20 cellular contexts compared by ENCODE assay signal in the genomic region with DNA sequence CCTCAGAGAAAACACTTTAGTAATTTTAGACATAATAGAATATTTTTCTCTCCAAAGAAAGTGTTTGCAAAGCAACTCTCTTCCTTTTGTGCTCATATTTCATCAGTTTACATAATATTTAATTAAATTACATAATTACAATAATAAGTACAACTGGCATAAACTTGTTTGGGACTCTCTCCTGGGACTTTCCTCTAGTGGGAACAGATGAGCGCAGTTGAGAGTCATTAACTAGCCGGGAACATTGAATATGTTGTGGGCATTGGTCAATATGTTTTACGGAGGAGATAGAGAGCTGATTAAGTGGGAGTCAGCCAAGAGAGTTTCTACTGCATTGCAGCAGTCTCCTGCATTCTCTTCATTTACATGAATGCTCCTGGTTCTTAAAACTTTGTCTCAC.
"Had no signal": no experiment of that assay in that cellular context is flagged by ENCODE, and none has a peak within 500 bp of the region (broad histone marks: within the 10 kb centered on the region; RNA-seq: fewer than 3 reads in every experiment).

No MANE protein-coding gene starts in this region.

- DNase-seq: activated CD4-positive, alpha-beta T cell treated with anti-CD3 and anti-CD28 coated beads for 48 hours; activated CD4-positive, alpha-beta T cell treated with anti-CD3 and anti-CD28 coated beads, Interleukin-2, amount 50 U/mL, for 4 hours; activated CD4-positive, CD25-positive, alpha-beta regulatory T cell treated with anti-CD3 and anti-CD28 coated beads, Interleukin-2, amount 50 U/mL, for 72 hours; activated CD8-positive, alpha-beta memory T cell treated with anti-CD3 and anti-CD28 coated beads, Interleukin-2, amount 50 U/mL, for 48 hours; activated CD8-positive, alpha-beta T cell treated with anti-CD3 and anti-CD28 coated beads, Interleukin-2, amount 10 ng/mL, durations not matched to agents 7 days and 5 days; activated T-cell treated with anti-CD3 and anti-CD28 coated beads, Interleukin-2, amount 50 U/mL, for 1 hour; aorta; caudate nucleus; KBM-7; NCI-H1048; NCI-H1417 treated with DMSO at 0.1 percent for 48 hours; NCI-H187; NCI-H2081 treated with DMSO at 0.1 percent for 48 hours; NCI-H526 treated with DMSO at 0.1 percent for 48 hours; PC-9; SHP77 treated with DMSO at 0.1 percent for 48 hours; T-helper 17 cell; T-helper 9 cell had no signal

- H3K9me3 ChIP-seq: breast epithelium had no signal

- H3K27ac ChIP-seq: breast epithelium, PC-9 had no signal

- H3K27me3 ChIP-seq: breast epithelium had no signal

- H3K4me3 ChIP-seq: breast epithelium, PC-9 had no signal

- ATAC-seq: activated CD8-positive, alpha-beta T cell treated with anti-CD3 and anti-CD28 coated beads, Interleukin-2, amount 10 ng/mL, durations not matched to agents 7 days and 5 days; T-helper 17 cell; WTC11 had no signal

- H3K4me1 ChIP-seq: breast epithelium had no signal

- H3K4me2 ChIP-seq: PC-9 had no signal

- H3K36me3 ChIP-seq: breast epithelium had no signal

- H2AFZ ChIP-seq: PC-9 had no signal
